8 cellular contexts compared by ENCODE assay signal in the genomic region with DNA sequence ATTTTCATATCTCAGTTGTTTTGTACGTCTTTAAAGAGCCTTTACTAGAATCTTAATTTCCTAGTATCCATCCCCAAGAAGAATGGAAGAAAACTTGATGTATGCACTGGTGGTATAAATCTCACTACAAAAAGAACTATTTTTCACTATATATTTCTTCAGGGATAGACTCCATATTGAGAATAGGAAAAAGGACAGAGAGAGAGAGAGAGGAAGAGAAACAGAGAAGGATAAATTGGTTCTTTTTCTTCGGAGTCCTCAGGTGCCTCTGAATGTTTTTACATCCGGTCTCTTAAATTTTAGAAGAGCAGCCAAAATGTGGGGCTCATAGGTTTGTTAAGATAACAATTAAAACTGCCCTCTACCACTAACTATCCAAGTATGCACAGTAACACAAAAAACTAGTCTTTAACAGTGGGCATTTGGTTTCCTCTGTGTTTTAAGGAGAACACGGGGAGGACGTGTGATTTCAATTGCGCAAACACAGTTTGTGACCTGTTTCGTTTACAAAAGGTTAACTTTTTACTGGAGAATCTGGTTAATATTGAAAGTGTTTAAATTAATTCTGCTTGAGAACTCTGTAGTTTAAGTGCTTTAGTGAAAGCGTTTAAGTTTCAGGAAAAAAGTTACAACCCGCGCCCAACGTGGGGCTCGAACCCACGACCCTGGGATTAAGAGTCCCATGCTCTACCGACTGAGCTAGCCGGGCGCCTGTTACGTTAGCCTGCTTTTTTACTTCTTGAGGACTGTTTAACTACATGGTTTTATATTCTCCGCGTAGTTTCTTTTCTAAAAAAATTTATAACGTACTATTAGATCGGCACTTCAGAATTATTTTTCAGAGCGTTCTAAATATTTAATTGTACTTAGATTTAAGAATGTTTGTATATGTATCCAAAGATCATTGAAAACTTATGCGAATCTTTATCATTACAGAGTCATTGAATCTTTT. TPM values are rescaled to one million over a fixed set of nuclear protein-coding genes. Genes with fewer than 3 reads are reported as not detected.
A peak's percentile ranks its signal among the peaks of the same experiment; 100 is the strongest.
DNase-seq lines count a peak whose midpoint lies in the region; ATAC-seq and TF ChIP-seq lines count a peak whose summit lies in the region.

No MANE protein-coding gene starts in this region.

- no peaks in the 10 kb centered on the region for H3K4me1 ChIP-seq in mucosa of descending colon (ENCODE audit: low read depth)

- intact Hi-C loops in mucosa of descending colon (cut with DNase I, micrococcal nuclease), result no loop called here

- ATAC-seq in HG03342 (IDR thresholded peaks at IDR 0.05; ENCODE audit: unreplicated experiment) (peak; percentile 27), mucosa of descending colon (peak; percentile 43), HG02884 (IDR thresholded peaks at IDR 0.05; ENCODE audit: unreplicated experiment) (no peak)

- peak; percentile 60 for DNase-seq in COLO668 (lab: John Stamatoyannopoulos, UW; ENCODE audit: unreplicated experiment)
- peak; percentile 51 for DNase-seq in NOMO-1 treated with DMSO at 0.1 percent for 48 hours (lab: John Stamatoyannopoulos, UW; ENCODE audit: unreplicated experiment)
- DNase-seq in activated CD8-positive, alpha-beta memory T cell treated with anti-CD3 and anti-CD28 coated beads, Interleukin-2, amount 50 U/mL, for 4 hours, result peak; percentile 84
- no peak for DNase-seq in epithelial cell of prostate (ENCODE audit: low read depth, low spot score)
- DNase-seq in mucosa of descending colon, result peak; percentile 69 to 85 (median 79)
- peak; percentile 51 to 73 for DNase-seq in stimulated activated CD8-positive, alpha-beta memory T cell treated with anti-CD3 and anti-CD28 coated beads, Interleukin-2, amount 100 ng/mL, for 48 hours (ENCODE audit: low read depth in 2 of 2)

- no peaks in the 10 kb centered on the region for H3K9me3 ChIP-seq in mucosa of descending colon

- peak overlapping the region; percentile 23 for H3K4me3 ChIP-seq in mucosa of descending colon

- peak overlapping the region; percentile 9 for H3K27ac ChIP-seq in epithelial cell of prostate

- no peak for TF ChIP-seq CTCF in mucosa of descending colon (IDR thresholded peaks at IDR 0.05)

- no peaks in the 10 kb centered on the region for H3K36me3 ChIP-seq in mucosa of descending colon (ENCODE audit: low read depth)

RNA-seq across cellular contexts. Expression of a gene that starts 5.1 kb away (rescaled TPM):
- total RNA-seq in mucosa of descending colon, result 100 to 1,000 TPM in 2 of 3 donors, 10 to 100 TPM in 1; 93.2 to 124 (median 105) TPM

RNA-seq across cellular contexts. Expression of a gene that starts 39.6 kb away (rescaled TPM):
- total RNA-seq in mucosa of descending colon, result 10 to 100 TPM; 53.1 to 56.5 (median 54.1) TPM

RNA-seq across cellular contexts. Expression of a gene that starts 58.8 kb away (rescaled TPM):
- total RNA-seq in mucosa of descending colon, result 10 to 100 TPM; 26.3 to 34.6 (median 30.5) TPM
